2 cellular contexts compared by ENCODE assay signal in the genomic region with DNA sequence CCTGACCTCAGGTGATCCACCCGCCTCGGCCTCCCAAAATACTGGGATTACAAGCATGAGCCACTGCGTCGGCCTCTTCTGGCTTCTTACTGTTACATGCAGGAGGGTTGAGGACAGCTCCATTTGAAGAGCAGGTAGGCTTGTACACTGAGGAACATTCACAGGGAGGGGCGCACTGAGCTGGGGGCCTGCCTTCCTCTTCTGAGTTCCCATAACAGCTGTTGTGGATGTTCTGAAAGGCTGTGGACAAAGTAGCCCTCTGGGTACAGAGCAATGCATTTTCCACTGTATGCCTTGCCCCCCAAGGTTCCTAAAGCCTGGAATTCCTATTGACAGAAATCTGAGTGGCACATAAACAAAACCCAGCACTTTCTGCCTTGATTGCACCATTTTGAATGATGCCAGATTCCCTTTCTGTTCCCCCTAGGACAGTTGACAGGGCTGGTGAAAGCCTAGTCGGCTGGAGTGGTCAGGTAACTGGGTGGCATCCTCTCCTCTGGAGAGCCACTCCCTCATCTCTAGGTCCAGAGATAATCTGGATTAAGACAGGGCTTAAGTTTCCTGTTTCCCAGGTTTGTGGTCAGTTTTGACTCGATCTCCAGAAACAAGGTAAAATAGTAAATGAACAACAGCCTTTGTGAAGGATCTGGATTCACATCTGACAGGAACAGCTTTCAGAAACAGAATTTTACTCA.
TF ChIP-seq lines count a peak whose summit lies in the region.

No MANE protein-coding gene starts in this region.

TF ChIP-seq in A549, 52 proteins besides CTCF, POLR2A, EP300 and RAD21 (continued from another document):
- TF ChIP-seq ZSCAN20 (CRISPR knock-in tag; IDR thresholded peaks at IDR 0.05) (no peak), ESRRA (IDR thresholded peaks at IDR 0.05; ENCODE audit: borderline replicate concordance, low read length) (no peak), TP53 (CRISPR knock-in tag; IDR thresholded peaks at IDR 0.05) (peak; percentile 49; the same call in 1 of the 2 replicates)

TF ChIP-seq in GM23338, 12 proteins besides CTCF, POLR2A, EP300 and RAD21 (continued from another document):
- TF ChIP-seq CREB1 (CRISPR knock-in tag; IDR thresholded peaks at IDR 0.05; ENCODE audit: low read depth): no peak
- no peak for TF ChIP-seq JUNB (IDR thresholded peaks at IDR 0.05; ENCODE audit: unreplicated experiment)
- no peak for TF ChIP-seq EZH2phosphoT487 (IDR thresholded peaks at IDR 0.05; ENCODE audit: unreplicated experiment)
- TF ChIP-seq, protein P1, sequence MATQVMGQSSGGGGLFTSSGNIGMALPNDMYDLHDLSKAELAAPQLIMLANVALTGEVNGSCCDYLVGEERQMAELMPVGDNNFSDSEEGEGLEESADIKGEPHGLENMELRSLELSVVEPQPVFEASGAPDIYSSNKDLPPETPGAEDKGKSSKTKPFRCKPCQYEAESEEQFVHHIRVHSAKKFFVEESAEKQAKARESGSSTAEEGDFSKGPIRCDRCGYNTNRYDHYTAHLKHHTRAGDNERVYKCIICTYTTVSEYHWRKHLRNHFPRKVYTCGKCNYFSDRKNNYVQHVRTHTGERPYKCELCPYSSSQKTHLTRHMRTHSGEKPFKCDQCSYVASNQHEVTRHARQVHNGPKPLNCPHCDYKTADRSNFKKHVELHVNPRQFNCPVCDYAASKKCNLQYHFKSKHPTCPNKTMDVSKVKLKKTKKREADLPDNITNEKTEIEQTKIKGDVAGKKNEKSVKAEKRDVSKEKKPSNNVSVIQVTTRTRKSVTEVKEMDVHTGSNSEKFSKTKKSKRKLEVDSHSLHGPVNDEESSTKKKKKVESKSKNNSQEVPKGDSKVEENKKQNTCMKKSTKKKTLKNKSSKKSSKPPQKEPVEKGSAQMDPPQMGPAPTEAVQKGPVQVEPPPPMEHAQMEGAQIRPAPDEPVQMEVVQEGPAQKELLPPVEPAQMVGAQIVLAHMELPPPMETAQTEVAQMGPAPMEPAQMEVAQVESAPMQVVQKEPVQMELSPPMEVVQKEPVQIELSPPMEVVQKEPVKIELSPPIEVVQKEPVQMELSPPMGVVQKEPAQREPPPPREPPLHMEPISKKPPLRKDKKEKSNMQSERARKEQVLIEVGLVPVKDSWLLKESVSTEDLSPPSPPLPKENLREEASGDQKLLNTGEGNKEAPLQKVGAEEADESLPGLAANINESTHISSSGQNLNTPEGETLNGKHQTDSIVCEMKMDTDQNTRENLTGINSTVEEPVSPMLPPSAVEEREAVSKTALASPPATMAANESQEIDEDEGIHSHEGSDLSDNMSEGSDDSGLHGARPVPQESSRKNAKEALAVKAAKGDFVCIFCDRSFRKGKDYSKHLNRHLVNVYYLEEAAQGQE (IDR thresholded peaks at IDR 0.05; ENCODE audit: unreplicated experiment): no peak
- TF ChIP-seq, protein P2, sequence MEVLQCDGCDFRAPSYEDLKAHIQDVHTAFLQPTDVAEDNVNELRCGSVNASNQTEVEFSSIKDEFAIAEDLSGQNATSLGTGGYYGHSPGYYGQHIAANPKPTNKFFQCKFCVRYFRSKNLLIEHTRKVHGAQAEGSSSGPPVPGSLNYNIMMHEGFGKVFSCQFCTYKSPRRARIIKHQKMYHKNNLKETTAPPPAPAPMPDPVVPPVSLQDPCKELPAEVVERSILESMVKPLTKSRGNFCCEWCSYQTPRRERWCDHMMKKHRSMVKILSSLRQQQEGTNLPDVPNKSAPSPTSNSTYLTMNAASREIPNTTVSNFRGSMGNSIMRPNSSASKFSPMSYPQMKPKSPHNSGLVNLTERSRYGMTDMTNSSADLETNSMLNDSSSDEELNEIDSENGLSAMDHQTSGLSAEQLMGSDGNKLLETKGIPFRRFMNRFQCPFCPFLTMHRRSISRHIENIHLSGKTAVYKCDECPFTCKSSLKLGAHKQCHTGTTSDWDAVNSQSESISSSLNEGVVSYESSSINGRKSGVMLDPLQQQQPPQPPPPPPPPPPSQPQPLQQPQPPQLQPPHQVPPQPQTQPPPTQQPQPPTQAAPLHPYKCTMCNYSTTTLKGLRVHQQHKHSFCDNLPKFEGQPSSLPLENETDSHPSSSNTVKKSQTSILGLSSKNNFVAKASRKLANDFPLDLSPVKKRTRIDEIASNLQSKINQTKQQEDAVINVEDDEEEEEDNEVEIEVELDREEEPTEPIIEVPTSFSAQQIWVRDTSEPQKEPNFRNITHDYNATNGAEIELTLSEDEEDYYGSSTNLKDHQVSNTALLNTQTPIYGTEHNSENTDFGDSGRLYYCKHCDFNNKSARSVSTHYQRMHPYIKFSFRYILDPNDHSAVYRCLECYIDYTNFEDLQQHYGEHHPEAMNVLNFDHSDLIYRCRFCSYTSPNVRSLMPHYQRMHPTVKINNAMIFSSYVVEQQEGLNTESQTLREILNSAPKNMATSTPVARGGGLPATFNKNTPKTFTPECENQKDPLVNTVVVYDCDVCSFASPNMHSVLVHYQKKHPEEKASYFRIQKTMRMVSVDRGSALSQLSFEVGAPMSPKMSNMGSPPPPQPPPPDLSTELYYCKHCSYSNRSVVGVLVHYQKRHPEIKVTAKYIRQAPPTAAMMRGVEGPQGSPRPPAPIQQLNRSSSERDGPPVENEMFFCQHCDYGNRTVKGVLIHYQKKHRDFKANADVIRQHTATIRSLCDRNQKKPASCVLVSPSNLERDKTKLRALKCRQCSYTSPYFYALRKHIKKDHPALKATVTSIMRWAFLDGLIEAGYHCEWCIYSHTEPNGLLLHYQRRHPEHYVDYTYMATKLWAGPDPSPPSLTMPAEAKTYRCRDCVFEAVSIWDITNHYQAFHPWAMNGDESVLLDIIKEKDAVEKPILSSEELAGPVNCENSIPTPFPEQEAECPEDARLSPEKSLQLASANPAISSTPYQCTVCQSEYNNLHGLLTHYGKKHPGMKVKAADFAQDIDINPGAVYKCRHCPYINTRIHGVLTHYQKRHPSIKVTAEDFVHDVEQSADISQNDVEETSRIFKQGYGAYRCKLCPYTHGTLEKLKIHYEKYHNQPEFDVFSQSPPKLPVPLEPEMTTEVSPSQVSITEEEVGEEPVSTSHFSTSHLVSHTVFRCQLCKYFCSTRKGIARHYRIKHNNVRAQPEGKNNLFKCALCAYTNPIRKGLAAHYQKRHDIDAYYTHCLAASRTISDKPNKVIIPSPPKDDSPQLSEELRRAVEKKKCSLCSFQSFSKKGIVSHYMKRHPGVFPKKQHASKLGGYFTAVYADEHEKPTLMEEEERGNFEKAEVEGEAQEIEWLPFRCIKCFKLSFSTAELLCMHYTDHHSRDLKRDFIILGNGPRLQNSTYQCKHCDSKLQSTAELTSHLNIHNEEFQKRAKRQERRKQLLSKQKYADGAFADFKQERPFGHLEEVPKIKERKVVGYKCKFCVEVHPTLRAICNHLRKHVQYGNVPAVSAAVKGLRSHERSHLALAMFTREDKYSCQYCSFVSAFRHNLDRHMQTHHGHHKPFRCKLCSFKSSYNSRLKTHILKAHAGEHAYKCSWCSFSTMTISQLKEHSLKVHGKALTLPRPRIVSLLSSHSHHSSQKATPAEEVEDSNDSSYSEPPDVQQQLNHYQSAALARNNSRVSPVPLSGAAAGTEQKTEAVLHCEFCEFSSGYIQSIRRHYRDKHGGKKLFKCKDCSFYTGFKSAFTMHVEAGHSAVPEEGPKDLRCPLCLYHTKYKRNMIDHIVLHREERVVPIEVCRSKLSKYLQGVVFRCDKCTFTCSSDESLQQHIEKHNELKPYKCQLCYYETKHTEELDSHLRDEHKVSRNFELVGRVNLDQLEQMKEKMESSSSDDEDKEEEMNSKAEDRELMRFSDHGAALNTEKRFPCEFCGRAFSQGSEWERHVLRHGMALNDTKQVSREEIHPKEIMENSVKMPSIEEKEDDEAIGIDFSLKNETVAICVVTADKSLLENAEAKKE (CRISPR knock-in tag; IDR thresholded peaks at IDR 0.05): no peak
- TF ChIP-seq, protein P3, sequence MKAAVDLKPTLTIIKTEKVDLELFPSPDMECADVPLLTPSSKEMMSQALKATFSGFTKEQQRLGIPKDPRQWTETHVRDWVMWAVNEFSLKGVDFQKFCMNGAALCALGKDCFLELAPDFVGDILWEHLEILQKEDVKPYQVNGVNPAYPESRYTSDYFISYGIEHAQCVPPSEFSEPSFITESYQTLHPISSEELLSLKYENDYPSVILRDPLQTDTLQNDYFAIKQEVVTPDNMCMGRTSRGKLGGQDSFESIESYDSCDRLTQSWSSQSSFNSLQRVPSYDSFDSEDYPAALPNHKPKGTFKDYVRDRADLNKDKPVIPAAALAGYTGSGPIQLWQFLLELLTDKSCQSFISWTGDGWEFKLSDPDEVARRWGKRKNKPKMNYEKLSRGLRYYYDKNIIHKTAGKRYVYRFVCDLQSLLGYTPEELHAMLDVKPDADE (IDR thresholded peaks at IDR 0.05): no peak
- no peak for TF ChIP-seq POLR2AphosphoS5 (IDR thresholded peaks at IDR 0.05; ENCODE audit: low read depth)
